ENCODE assay signal across 9 cellular contexts in the genomic region with DNA sequence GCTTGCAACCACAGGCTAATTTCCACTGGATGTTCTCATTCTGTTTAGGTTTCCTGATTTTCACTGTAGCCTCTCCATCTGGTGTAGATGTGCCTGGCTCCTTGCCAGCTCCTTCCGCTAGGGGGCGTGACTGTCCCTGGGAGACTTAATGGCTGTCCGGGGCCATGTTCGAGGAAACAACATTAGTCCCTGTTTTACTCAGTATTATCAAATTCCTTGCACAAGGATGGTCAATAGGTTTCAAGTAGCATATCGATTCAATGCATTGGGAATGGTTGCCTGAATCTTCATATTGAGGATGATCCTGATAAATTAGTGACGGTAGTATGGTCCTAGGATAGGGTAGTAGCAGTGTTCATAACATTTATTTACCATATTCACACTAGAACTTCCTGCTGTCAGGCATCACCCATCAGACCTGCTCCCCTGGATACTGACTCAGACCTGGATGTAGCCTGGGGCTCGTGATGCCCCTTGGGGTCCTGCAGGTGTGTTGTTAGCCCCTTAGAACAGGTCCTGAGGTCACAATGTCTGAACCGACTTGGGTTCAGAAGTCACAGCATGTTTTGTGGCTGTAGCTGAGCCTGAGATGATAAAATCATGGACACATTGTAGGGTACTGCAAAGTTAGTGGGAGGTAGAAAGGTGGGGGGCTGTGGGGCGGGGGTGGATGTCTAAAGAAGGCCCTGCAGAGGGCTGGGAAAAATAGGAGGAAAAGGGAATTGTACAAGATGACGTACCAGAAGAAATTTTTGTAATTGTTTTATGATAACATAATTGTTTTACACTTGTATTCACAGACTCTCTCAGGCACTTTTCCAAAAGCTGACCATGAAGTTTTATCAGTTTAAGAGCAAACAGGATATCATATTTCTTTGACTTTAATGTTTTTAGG. TPM values are rescaled to one million over a fixed set of nuclear protein-coding genes. Genes with fewer than 3 reads are reported as not detected.
DNase-seq lines count a peak whose midpoint lies in the region; ATAC-seq and TF ChIP-seq lines count a peak whose summit lies in the region.
"Had no signal": no experiment of that assay in that cellular context is flagged by ENCODE, and none has a peak within 500 bp of the region (broad histone marks: within the 10 kb centered on the region; RNA-seq: fewer than 3 reads in every experiment).

No MANE protein-coding gene starts in this region.

- ATAC-seq in WTC11 = peak; percentile 88
- ATAC-seq in HG02840 (IDR thresholded peaks at IDR 0.05; ENCODE audit: low FRiP score, unreplicated experiment) = no peak
- ATAC-seq in HG02763 (IDR thresholded peaks at IDR 0.05; ENCODE audit: unreplicated experiment) = no peak
- ATAC-seq in HG02588 (IDR thresholded peaks at IDR 0.05; ENCODE audit: unreplicated experiment) = no peak

- H3K27me3 ChIP-seq in CD8-positive, alpha-beta memory T cell (ENCODE audit: insufficient read depth, low read length, poor library complexity, severe bottlenecking) = no peaks in the 10 kb centered on the region
- no peaks in the 10 kb centered on the region for H3K27me3 ChIP-seq in endodermal cell (ENCODE audit: control insufficient read depth, insufficient read depth, low read length, poor library complexity, severe bottlenecking)
- no peaks in the 10 kb centered on the region for H3K27me3 ChIP-seq in neuronal stem cell (ENCODE audit: control insufficient read depth in 3 of 3, insufficient read depth in 3 of 3, low read depth in 1 of 3, low read length in 3 of 3)

- no peak overlapping the region for H3K4me3 Mint-ChIP-seq in CD8-positive, alpha-beta memory T cell
- H3K4me3 Mint-ChIP-seq in WTC11 (no peak overlapping the region), endodermal cell (no peak overlapping the region)
- H3K4me3 Mint-ChIP-seq: memory B cell had no signal

- no peaks in the 10 kb centered on the region for H3K27me3 Mint-ChIP-seq in CD8-positive, alpha-beta memory T cell
- no peaks in the 10 kb centered on the region; the same call in 1 of the 2 replicates for H3K27me3 Mint-ChIP-seq in WTC11 (ENCODE audit: low read depth)
- H3K27me3 Mint-ChIP-seq in endodermal cell (ENCODE audit: insufficient read depth) = no peaks in the 10 kb centered on the region
- H3K27me3 Mint-ChIP-seq: memory B cell had no signal

- H3K9me3 ChIP-seq in CD8-positive, alpha-beta memory T cell (ENCODE audit: low read length) = no peaks in the 10 kb centered on the region
- H3K9me3 ChIP-seq in endodermal cell (ENCODE audit: control insufficient read depth, low read length) (no peaks in the 10 kb centered on the region), neuronal stem cell (replicated peaks in 1 of 2; ENCODE audit: control insufficient read depth in 2 of 2, insufficient read depth in 1 of 2, low read depth in 1 of 2, low read length in 2 of 2) (no peaks in the 10 kb centered on the region)

- no peak overlapping the region for H3K14ac ChIP-seq in neuronal stem cell (ENCODE audit: low read length)

- H3K4me3 ChIP-seq in CD8-positive, alpha-beta memory T cell (ENCODE audit: low read length) = no peak overlapping the region
- no peak overlapping the region for H3K4me3 ChIP-seq in endodermal cell (ENCODE audit: low read length)
- no peak overlapping the region for H3K4me3 ChIP-seq in neuronal stem cell (ENCODE audit: low read length in 2 of 2)

- no peak overlapping the region for H3K27ac ChIP-seq in CD8-positive, alpha-beta memory T cell (ENCODE audit: low read depth, low read length)
- H3K27ac ChIP-seq in endodermal cell (ENCODE audit: low read depth, low read length) = no peak overlapping the region
- no peak overlapping the region for H3K27ac ChIP-seq in neuronal stem cell (replicated peaks; ENCODE audit: low read length)

- no peak overlapping the region for H3K23ac ChIP-seq in neuronal stem cell (ENCODE audit: low read depth, low read length, poor library complexity)

- in situ Hi-C loops in KBM-7 (cut with MboI; ENCODE audit: low pct_unique_long_range_greater_than_20kb, low sequenced_read_pairs) = no loop called here

- H3K9me3 Mint-ChIP-seq in CD8-positive, alpha-beta memory T cell = no peaks in the 10 kb centered on the region
- H3K9me3 Mint-ChIP-seq in WTC11 = no peaks in the 10 kb centered on the region
- H3K9me3 Mint-ChIP-seq in endodermal cell = no peaks in the 10 kb centered on the region
- H3K9me3 Mint-ChIP-seq: memory B cell had no signal

- H3K36me3 Mint-ChIP-seq in CD8-positive, alpha-beta memory T cell = no peaks in the 10 kb centered on the region
- H3K36me3 Mint-ChIP-seq in WTC11 (no peaks in the 10 kb centered on the region), endodermal cell (ENCODE audit: low read depth) (no peaks in the 10 kb centered on the region)
- H3K36me3 Mint-ChIP-seq: memory B cell had no signal

- no peaks in the 10 kb centered on the region for H3K36me3 ChIP-seq in CD8-positive, alpha-beta memory T cell (ENCODE audit: insufficient read depth, low read length)
- H3K36me3 ChIP-seq in endodermal cell (ENCODE audit: control insufficient read depth, insufficient read depth, low read length) (no peaks in the 10 kb centered on the region), neuronal stem cell (replicated peaks in 1 of 2; ENCODE audit: control insufficient read depth in 2 of 2, insufficient read depth in 2 of 2, low read length in 2 of 2) (no peaks in the 10 kb centered on the region)

- TF ChIP-seq CTCF in WTC11 (IDR thresholded peaks at IDR 0.05) = peak; percentile 91
- peak; percentile 94 for TF ChIP-seq CTCF in endodermal cell (conservative IDR thresholded peaks at IDR 0.05)

- peaks cover 0 to 2% (median 0%) of the 10 kb centered on the region in 3 donors for H3K4me1 Mint-ChIP-seq in CD8-positive, alpha-beta memory T cell
- H3K4me1 Mint-ChIP-seq in WTC11 (peaks cover 11% of the 10 kb centered on the region), endodermal cell (peaks cover 13% of the 10 kb centered on the region)

- H3K4ac ChIP-seq in neuronal stem cell (ENCODE audit: low read length) = no peak overlapping the region

- no peak overlapping the region for H3K18ac ChIP-seq in neuronal stem cell (ENCODE audit: low read length)

- H3K9ac ChIP-seq in endodermal cell (ENCODE audit: extremely low read depth, low read length, poor library complexity, severe bottlenecking) (no peak overlapping the region), neuronal stem cell (ENCODE audit: low read depth, low read length, poor library complexity) (peak overlapping the region; percentile 55)

- peak; percentile 9 to 60 (median 17) for DNase-seq in CD8-positive, alpha-beta memory T cell
- DNase-seq in KBM-7 (peak; percentile 89), WTC11 (ENCODE audit: low spot score) (peak; percentile 89), endodermal cell (peak; percentile 94), neuronal stem cell (ENCODE audit: low spot score) (no peak)

- WGBS in endodermal cell (ENCODE audit: insufficient coverage in 1 of 2, insufficient read length in 1 of 2), 2 experiments = 69 to 93% methylated on average over 5 to 9 of the region's 10 CpGs
- no CpG with 5 or more reads among the region's 10 CpGs for WGBS in neuronal stem cell (ENCODE audit: extremely low coverage in 2 of 2, insufficient read length in 2 of 2, insufficient replicate concordance in 1 of 2), 2 donors

- no peak overlapping the region for H2AK5ac ChIP-seq in neuronal stem cell (ENCODE audit: low read depth, low read length)

- no peaks in the 10 kb centered on the region for H3K4me1 ChIP-seq in CD8-positive, alpha-beta memory T cell (ENCODE audit: insufficient read depth, low read length)
- H3K4me1 ChIP-seq in endodermal cell (ENCODE audit: control insufficient read depth, insufficient read depth, low read length) (no peaks in the 10 kb centered on the region), neuronal stem cell (ENCODE audit: control insufficient read depth in 2 of 2, insufficient read depth in 1 of 2, low read depth in 1 of 2, low read length in 2 of 2) (no peaks in the 10 kb centered on the region)

- H2BK120ac ChIP-seq in neuronal stem cell (ENCODE audit: low read depth, low read length) = no peak overlapping the region

- CTCF ChIA-PET in CD8-positive, alpha-beta memory T cell (lab: Charles Lee) = interaction anchor here (2.9 kb wide), 1 partner anchor 9 kb away, joined by 13 read pairs; the partner anchor contains the start of gene EXOC6
- CTCF ChIA-PET in WTC11 (lab: Charles Lee) = interaction anchor here (0.5 to 2.1 kb wide), 35 partner anchors 9 to 581 kb away, joined by 3 to 35 read pairs (median 4); partner anchors contain the start of gene EXOC6

- H2BK12ac ChIP-seq in neuronal stem cell (ENCODE audit: low read length) = no peak overlapping the region

- POLR2A ChIA-PET in CD8-positive, alpha-beta memory T cell (lab: Charles Lee) = no interaction called here
- POLR2A ChIA-PET in WTC11 (lab: Charles Lee) = no interaction called here

- no peak overlapping the region for H3K4me2 ChIP-seq in neuronal stem cell (ENCODE audit: insufficient read depth, low read length, poor library complexity, severe bottlenecking)

- H4K8ac ChIP-seq in neuronal stem cell (ENCODE audit: low read depth, low read length) = no peak overlapping the region

- no peaks in the 10 kb centered on the region for H3K79me1 ChIP-seq in neuronal stem cell (ENCODE audit: low read depth, low read length)

- H2BK15ac ChIP-seq in neuronal stem cell (ENCODE audit: low read length) = no peak overlapping the region

- no peak overlapping the region for H2BK5ac ChIP-seq in neuronal stem cell (ENCODE audit: low read length)

- peak overlapping the region; percentile 21 for H2AFZ ChIP-seq in neuronal stem cell (ENCODE audit: low read length)

- H3K27ac Mint-ChIP-seq in CD8-positive, alpha-beta memory T cell = no peak overlapping the region
- H3K27ac Mint-ChIP-seq in WTC11 = no peak overlapping the region
- H3K27ac Mint-ChIP-seq in endodermal cell = no peak overlapping the region
- H3K27ac Mint-ChIP-seq: memory B cell had no signal

- no peak overlapping the region for H4K91ac ChIP-seq in neuronal stem cell (ENCODE audit: low read depth, low read length, poor library complexity)

TF ChIP-seq in WTC11, 78 proteins besides CTCF, POLR2A, EP300 and RAD21 (continues in another document):
- TF ChIP-seq JAZF1 (CRISPR knock-in tag; IDR thresholded peaks at IDR 0.05) = no peak
- no peak for TF ChIP-seq ZNF232 (CRISPR knock-in tag; IDR thresholded peaks at IDR 0.05)
- no peak for TF ChIP-seq CBFB (CRISPR knock-in tag; IDR thresholded peaks at IDR 0.05; ENCODE audit: low read depth)

RNA-seq across cellular contexts. Expression of gene EXOC6, which starts 8.9 kb away (rescaled TPM):
- total RNA-seq in CD8-positive, alpha-beta memory T cell = 10 to 100 TPM; 10.6 to 10.9 TPM
- 7.3 TPM for polyA plus RNA-seq in CD8-positive, alpha-beta memory T cell
- total RNA-seq in WTC11 (2021) (4.4 to 5.0 TPM (median 4.5 TPM) in 3 replicates), endodermal cell (10 to 100 TPM; 12.1 to 21.3 TPM)
- polyA plus RNA-seq in endodermal cell (2013, experiment 1 of 2) = 18.0 TPM
- 17.0 TPM for polyA plus RNA-seq in endodermal cell (2013, experiment 2 of 2)
- polyA plus RNA-seq in neuronal stem cell (2013, experiment 1 of 2) = 12.0 TPM
- polyA plus RNA-seq in neuronal stem cell (2013, experiment 2 of 2) = 12.3 TPM
